In the genomic region with DNA sequence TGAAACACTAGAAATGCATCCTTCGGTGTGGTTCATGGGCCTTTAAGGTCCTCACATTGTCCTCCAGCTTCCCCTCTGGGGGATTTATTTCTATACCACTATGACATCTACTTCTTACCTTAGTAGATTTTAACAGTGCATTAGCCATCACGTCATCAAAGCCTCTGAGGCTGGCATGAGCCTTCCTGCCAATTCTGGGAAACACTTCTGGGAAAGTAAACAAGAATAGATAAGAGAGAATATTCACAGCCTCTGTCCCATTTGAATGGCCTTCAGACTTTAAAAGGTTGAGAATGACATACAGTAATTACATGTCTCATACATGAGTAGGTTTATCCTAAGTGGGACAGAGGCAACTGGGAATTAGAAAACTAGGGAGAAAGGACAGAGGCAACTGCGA, we compare ENCODE assay signal across 16 cellular contexts.
DNase-seq lines count a peak whose midpoint lies in the region; ATAC-seq and TF ChIP-seq lines count a peak whose summit lies in the region.
"Had no signal": no experiment of that assay in that cellular context is flagged by ENCODE, and none has a peak within 500 bp of the region (broad histone marks: within the 10 kb centered on the region; RNA-seq: fewer than 3 reads in every experiment).

No MANE protein-coding gene starts in this region.

- H3K27ac Mint-ChIP-seq in neural progenitor cell, result no peak overlapping the region
- H3K27ac Mint-ChIP-seq: CD4-positive, alpha-beta T cell; T-helper 17 cell had no signal

- H3K4me1 ChIP-seq in PC-9 (replicated peaks; ENCODE audit: insufficient read depth), result no peaks in the 10 kb centered on the region
- no peaks in the 10 kb centered on the region for H3K4me1 ChIP-seq in neural progenitor cell
- no peaks in the 10 kb centered on the region for H3K4me1 ChIP-seq in OCI-LY7 (ENCODE audit: insufficient read depth, low read length, poor library complexity, severe bottlenecking)

- H3K9ac ChIP-seq in neural progenitor cell, result no peak overlapping the region

- POLR2A ChIA-PET in PC-9 (lab: Charles Lee; ENCODE audit: unreplicated experiment), result no interaction called here
- POLR2A ChIA-PET in OCI-LY7 (lab: Charles Lee), result no interaction called here

- H3K27ac ChIP-seq in PC-9, result no peak overlapping the region
- H3K27ac ChIP-seq in neural progenitor cell, result no peak overlapping the region
- H3K27ac ChIP-seq in OCI-LY7 (ENCODE audit: low read depth, low read length, poor library complexity, severe bottlenecking), result no peak overlapping the region

- H3K4me3 Mint-ChIP-seq in neural progenitor cell, result no peak overlapping the region
- H3K4me3 Mint-ChIP-seq: CD4-positive, alpha-beta T cell; T-helper 17 cell had no signal

- no peaks in the 10 kb centered on the region for H3K9me3 ChIP-seq in PC-9 (ENCODE audit: insufficient read depth, low read depth)
- H3K9me3 ChIP-seq in neural progenitor cell (ENCODE audit: low read depth), result no peaks in the 10 kb centered on the region
- H3K9me3 ChIP-seq in OCI-LY7 (ENCODE audit: low read length), result no peaks in the 10 kb centered on the region
- H3K9me3 ChIP-seq: HAP-1 had no signal

- no peak for TF ChIP-seq CTCF in PC-9 (conservative IDR thresholded peaks at IDR 0.05)
- TF ChIP-seq CTCF in neural progenitor cell (IDR thresholded peaks at IDR 0.05), result no peak
- no peak for TF ChIP-seq CTCF in OCI-LY7 (conservative IDR thresholded peaks at IDR 0.05; ENCODE audit: low read length)

- no TSS peak for BruUV-seq in PC-9 (replicated peaks; lab: Mats Ljungman, UMichigan)
- no TSS peak for BruUV-seq in OCI-LY7 (replicated peaks; lab: Mats Ljungman, UMichigan)

- DNase-seq in Daoy (ENCODE audit: low read depth) (peak; percentile 66), NCI-H1092 (lab: John Stamatoyannopoulos, UW) (peak; percentile 46), NCI-H345 treated with DMSO at 0.1 percent for 48 hours (lab: John Stamatoyannopoulos, UW; ENCODE audit: unreplicated experiment) (peak; percentile 6), left lobe of liver (ENCODE audit: low spot score) (no peak), PC-9 (no peak), neural progenitor cell (ENCODE audit: low spot score) (no peak), OCI-LY7 (ENCODE audit: low spot score) (no peak)
- DNase-seq: ACHN; CD4-positive, alpha-beta T cell; Kasumi-1; MV-4-11; NCI-H69; SIG-M5; T-helper 17 cell had no signal

- H3K4me1 Mint-ChIP-seq in neural progenitor cell, result peaks cover 3% of the 10 kb centered on the region

- no peaks in the 10 kb centered on the region for H3K9me2 ChIP-seq in PC-9 (ENCODE audit: insufficient read depth)
- H3K9me2 ChIP-seq in OCI-LY7 (ENCODE audit: insufficient read depth, low read length), result no peaks in the 10 kb centered on the region

- H3F3A ChIP-seq in PC-9 (ENCODE audit: insufficient read depth, low read depth) (no peaks in the 10 kb centered on the region), neural progenitor cell (ENCODE audit: low read depth) (no peaks in the 10 kb centered on the region)

- H3K27me3 ChIP-seq in PC-9 (ENCODE audit: insufficient read depth, low read depth), result peaks cover under 1% of the 10 kb centered on the region; the same call in 1 of the 2 replicates
- H3K27me3 ChIP-seq in neural progenitor cell, result no peaks in the 10 kb centered on the region

- ATAC-seq in left lobe of liver (peak; percentile 87), HG03342 (IDR thresholded peaks at IDR 0.05; ENCODE audit: unreplicated experiment) (no peak)
- ATAC-seq: T-helper 17 cell had no signal

- H4K20me1 ChIP-seq in PC-9 (ENCODE audit: insufficient read depth) (no peaks in the 10 kb centered on the region), neural progenitor cell (ENCODE audit: low read depth) (no peaks in the 10 kb centered on the region), OCI-LY7 (ENCODE audit: insufficient read depth, low read length) (no peaks in the 10 kb centered on the region)

- CTCF ChIA-PET in PC-9 (lab: Charles Lee), result no interaction called here
- CTCF ChIA-PET in OCI-LY7 (lab: Charles Lee; ENCODE audit: unreplicated experiment), result no interaction called here

- H3K36me3 ChIP-seq in PC-9 (ENCODE audit: low read depth) (no peaks in the 10 kb centered on the region), neural progenitor cell (no peaks in the 10 kb centered on the region), OCI-LY7 (ENCODE audit: insufficient read depth, low read length) (no peaks in the 10 kb centered on the region)
- H3K36me3 ChIP-seq: HAP-1 had no signal

- intact Hi-C loops in PC-9 (cut with micrococcal nuclease; ENCODE audit: unreplicated experiment) (no loop called here), OCI-LY7 (cut with micrococcal nuclease; ENCODE audit: unreplicated experiment) (no loop called here)

- H3K4me3 ChIP-seq in PC-9 (no peak overlapping the region), neural progenitor cell (no peak overlapping the region), OCI-LY7 (ENCODE audit: low read depth, low read length, poor library complexity, severe bottlenecking) (no peak overlapping the region)
- H3K4me3 ChIP-seq: HAP-1 had no signal

- no peak overlapping the region for H2AFZ ChIP-seq in PC-9
- no peak overlapping the region for H2AFZ ChIP-seq in neural progenitor cell (replicated peaks)
- H2AFZ ChIP-seq in OCI-LY7 (ENCODE audit: low read length), result no peak overlapping the region

- H3K4me2 ChIP-seq in PC-9 (no peak overlapping the region), neural progenitor cell (no peak overlapping the region), OCI-LY7 (ENCODE audit: low read length) (no peak overlapping the region)

- no peaks in the 10 kb centered on the region for H3K27me3 Mint-ChIP-seq in neural progenitor cell (ENCODE audit: insufficient read depth, low read depth)
- H3K27me3 Mint-ChIP-seq: CD4-positive, alpha-beta T cell had no signal

- no peaks in the 10 kb centered on the region for H3K9me3 Mint-ChIP-seq in neural progenitor cell
- H3K9me3 Mint-ChIP-seq: CD4-positive, alpha-beta T cell had no signal

- H3K79me2 ChIP-seq in PC-9 (ENCODE audit: low read depth), result no peaks in the 10 kb centered on the region
- no peaks in the 10 kb centered on the region for H3K79me2 ChIP-seq in neural progenitor cell (ENCODE audit: low read depth)
- no peaks in the 10 kb centered on the region for H3K79me2 ChIP-seq in OCI-LY7 (ENCODE audit: insufficient read depth, low read depth, low read length)

- peaks cover 9% of the 10 kb centered on the region for H3K36me3 Mint-ChIP-seq in neural progenitor cell

Comparison
In these comparisons a context has a peak if more than half of its experiments do, and no peak if none do; other contexts are left out.
1. DNase-seq: peak in Daoy (single experiment), NCI-H1092 (single experiment) and NCI-H345 treated with DMSO at 0.1 percent for 48 hours (single experiment); none in left lobe of liver (single experiment), PC-9 (0 of 2), neural progenitor cell (single experiment) and OCI-LY7 (single experiment).